ENCODE assay signal across 18 cellular contexts in genomic region chr11:33269822-33270221, GRCh38.
"Had no signal": no experiment of that assay in that cellular context is flagged by ENCODE, and none has a peak within 500 bp of the region (broad histone marks: within the 10 kb centered on the region; RNA-seq: fewer than 3 reads in every experiment).

No MANE protein-coding gene starts in this region.

- H3K27ac Mint-ChIP-seq: activated naive CD4-positive, alpha-beta T cell treated with anti-CD3 and anti-CD28 coated beads, Interleukin-2, amount 50 U/mL, for 24 hours had no signal

- H3K27me3 ChIP-seq: body of pancreas, esophagus muscularis mucosa, pancreas, tibial nerve had no signal

- H3K4me3 Mint-ChIP-seq: activated naive CD4-positive, alpha-beta T cell treated with anti-CD3 and anti-CD28 coated beads, Interleukin-2, amount 50 U/mL, for 24 hours had no signal

- DNase-seq: activated CD4-positive, CD25-positive, alpha-beta regulatory T cell treated with anti-CD3 and anti-CD28 coated beads, Interleukin-2, amount 50 U/mL, for 72 hours; activated effector memory CD4-positive, alpha-beta T cell treated with Interleukin-2 at 50 U/mL for 16 hours; amygdala; body of pancreas; central memory CD4-positive, alpha-beta T cell; cortex of kidney; effector CD4-positive, alpha-beta T cell; hypothalamus; kidney; left ventricle myocardium superior; mesendoderm; pancreas; stimulated activated CD4-positive, alpha-beta T cell treated with anti-CD3 and anti-CD28 coated beads, Interleukin-4, amount 100 ng/mL, for 24 hours; stimulated activated naive CD4-positive, alpha-beta T cell; T-helper 1 cell had no signal

- H3K9me3 ChIP-seq: body of pancreas, esophagus muscularis mucosa, pancreas, tibial nerve had no signal

- H3K27me3 Mint-ChIP-seq: activated naive CD4-positive, alpha-beta T cell treated with anti-CD3 and anti-CD28 coated beads, Interleukin-2, amount 50 U/mL, for 24 hours had no signal

- H3K4me3 ChIP-seq: body of pancreas, esophagus muscularis mucosa, pancreas, tibial nerve had no signal

- H3K27ac ChIP-seq: pancreas had no signal

- H3K9me3 Mint-ChIP-seq: activated naive CD4-positive, alpha-beta T cell treated with anti-CD3 and anti-CD28 coated beads, Interleukin-2, amount 50 U/mL, for 24 hours had no signal

- H3K36me3 ChIP-seq: esophagus muscularis mucosa, pancreas, tibial nerve had no signal

- ATAC-seq: body of pancreas, left ventricle myocardium superior, pancreas had no signal
